In the genomic region with DNA sequence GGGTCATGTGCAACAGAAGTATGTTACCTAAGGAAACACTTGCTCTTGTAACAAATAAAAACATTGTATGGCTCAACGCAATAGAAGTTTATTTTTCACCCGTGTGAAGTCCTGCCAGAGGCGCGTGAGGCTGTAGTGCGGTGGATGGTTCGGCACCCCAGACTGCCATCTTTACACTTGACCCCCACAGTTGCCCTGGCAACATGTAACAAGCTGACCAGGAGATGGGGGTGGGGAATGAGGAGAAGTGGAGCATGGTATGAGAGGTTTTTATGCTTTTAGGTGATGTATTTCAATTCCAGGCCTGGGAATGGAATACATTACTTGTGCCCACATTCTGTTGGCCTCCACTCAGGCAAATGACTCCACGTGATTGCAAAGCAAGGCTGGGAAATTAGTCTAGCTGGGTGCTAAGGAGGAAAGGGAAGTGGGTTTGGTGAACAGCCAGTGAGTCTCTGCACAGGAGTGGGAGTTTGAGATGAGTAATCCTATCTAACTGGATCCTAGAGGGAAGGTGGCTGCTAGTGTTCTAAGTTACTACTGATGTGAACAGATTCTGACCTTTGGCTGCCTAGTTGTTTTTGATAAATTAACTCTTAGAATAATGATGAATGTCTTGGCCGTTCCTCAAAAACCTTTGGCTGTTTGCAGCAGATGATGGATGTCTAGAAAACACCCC, we compare ENCODE assay signal across 12 cellular contexts. TPM values are rescaled to one million over a fixed set of nuclear protein-coding genes. Genes with fewer than 3 reads are reported as not detected.
A peak's percentile ranks its signal among the peaks of the same experiment; 100 is the strongest.
DNase-seq lines count a peak whose midpoint lies in the region; ATAC-seq, FAIRE-seq and TF ChIP-seq lines count a peak whose summit lies in the region.
"Had no signal": no experiment of that assay in that cellular context is flagged by ENCODE, and none has a peak within 500 bp of the region (broad histone marks: within the 10 kb centered on the region; RNA-seq: fewer than 3 reads in every experiment).

No MANE protein-coding gene starts in this region.

- peak; percentile 63 for ATAC-seq in activated naive CD8-positive, alpha-beta T cell treated with anti-CD3 and anti-CD28 coated beads, Interleukin-2, amount 50 U/mL, for 24 hours
- peak; percentile 64 for ATAC-seq in SK-N-SH treated with all-trans-retinoic acid at 6 μM for 48 hours
- ATAC-seq in HG03139 (IDR thresholded peaks at IDR 0.05; ENCODE audit: unreplicated experiment) = no peak
- ATAC-seq: gastrocnemius medialis, T-cell had no signal

- no peaks in the 10 kb centered on the region for H3K9me3 Mint-ChIP-seq in activated naive CD8-positive, alpha-beta T cell treated with anti-CD3 and anti-CD28 coated beads, Interleukin-2, amount 50 U/mL, for 24 hours
- H3K9me3 Mint-ChIP-seq in activated naive CD8-positive, alpha-beta T cell treated with anti-CD3 and anti-CD28 coated beads for 36 hours = no peaks in the 10 kb centered on the region
- H3K9me3 Mint-ChIP-seq: CD4-positive, CD25-positive, alpha-beta regulatory T cell; T-cell had no signal

- H3K4me3 Mint-ChIP-seq in activated naive CD8-positive, alpha-beta T cell treated with anti-CD3 and anti-CD28 coated beads, Interleukin-2, amount 50 U/mL, for 24 hours = no peak overlapping the region
- no peak overlapping the region for H3K4me3 Mint-ChIP-seq in activated naive CD8-positive, alpha-beta T cell treated with anti-CD3 and anti-CD28 coated beads for 36 hours
- H3K4me3 Mint-ChIP-seq: CD4-positive, CD25-positive, alpha-beta regulatory T cell; T-cell had no signal

- peaks cover 4% of the 10 kb centered on the region for H3K4me1 Mint-ChIP-seq in activated naive CD8-positive, alpha-beta T cell treated with anti-CD3 and anti-CD28 coated beads, Interleukin-2, amount 50 U/mL, for 24 hours
- H3K4me1 Mint-ChIP-seq in activated naive CD8-positive, alpha-beta T cell treated with anti-CD3 and anti-CD28 coated beads for 36 hours = peaks cover 7% of the 10 kb centered on the region
- H3K4me1 Mint-ChIP-seq: T-cell had no signal

- in situ Hi-C loops in GM13977 (cut with MboI; ENCODE audit: low pct_unique_long_range_greater_than_20kb, low sequenced_read_pairs, unreplicated experiment) = no loop called here

- peaks cover 3% of the 10 kb centered on the region for H3K27me3 Mint-ChIP-seq in activated naive CD8-positive, alpha-beta T cell treated with anti-CD3 and anti-CD28 coated beads, Interleukin-2, amount 50 U/mL, for 24 hours
- no peaks in the 10 kb centered on the region for H3K27me3 Mint-ChIP-seq in activated naive CD8-positive, alpha-beta T cell treated with anti-CD3 and anti-CD28 coated beads for 36 hours
- H3K27me3 Mint-ChIP-seq: CD4-positive, CD25-positive, alpha-beta regulatory T cell; T-cell had no signal

- peak; percentile 13 for FAIRE-seq in urothelium cell line (lab: Jason Lieb, UNC)

- no peak overlapping the region for H3K27ac Mint-ChIP-seq in activated naive CD8-positive, alpha-beta T cell treated with anti-CD3 and anti-CD28 coated beads, Interleukin-2, amount 50 U/mL, for 24 hours
- H3K27ac Mint-ChIP-seq in activated naive CD8-positive, alpha-beta T cell treated with anti-CD3 and anti-CD28 coated beads for 36 hours = no peak overlapping the region
- H3K27ac Mint-ChIP-seq: CD4-positive, CD25-positive, alpha-beta regulatory T cell; T-cell had no signal

- H3K36me3 Mint-ChIP-seq in activated naive CD8-positive, alpha-beta T cell treated with anti-CD3 and anti-CD28 coated beads, Interleukin-2, amount 50 U/mL, for 24 hours (ENCODE audit: low read depth) = no peaks in the 10 kb centered on the region
- no peaks in the 10 kb centered on the region for H3K36me3 Mint-ChIP-seq in activated naive CD8-positive, alpha-beta T cell treated with anti-CD3 and anti-CD28 coated beads for 36 hours
- H3K36me3 Mint-ChIP-seq: CD4-positive, CD25-positive, alpha-beta regulatory T cell; T-cell had no signal

- TF ChIP-seq CTCF in fibroblast of the aortic adventitia (IDR thresholded peaks at IDR 0.05; ENCODE audit: insufficient read depth, low read length) = no peak
- no peak for TF ChIP-seq CTCF in GM13977 (IDR thresholded peaks at IDR 0.05; ENCODE audit: extremely low read depth, insufficient read depth, missing control alignments)

- DNase-seq in activated naive CD8-positive, alpha-beta T cell treated with anti-CD3 and anti-CD28 coated beads, Interleukin-2, amount 50 U/mL, for 24 hours = no peak
- no peak for DNase-seq in activated naive CD8-positive, alpha-beta T cell treated with anti-CD3 and anti-CD28 coated beads for 36 hours
- DNase-seq in fibroblast of the aortic adventitia (ENCODE audit: low read depth) (peak; percentile 93), urothelium cell line (ENCODE audit: low spot score) (peak; percentile 69), GM13977 (ENCODE audit: low spot score) (no peak), middle frontal gyrus (ENCODE audit: extremely low spot score, low spot score) (no peak)
- DNase-seq: activated effector memory CD4-positive, alpha-beta T cell treated with Interleukin-2 at 50 U/mL for 16 hours; gastrocnemius medialis; T-cell had no signal

- H3K4me3 ChIP-seq in fibroblast of the aortic adventitia (ENCODE audit: low read depth, low read length) = no peak overlapping the region
- H3K4me3 ChIP-seq: gastrocnemius medialis had no signal

TF ChIP-seq in SK-N-SH treated with all-trans-retinoic acid at 6 μM for 48 hours, 23 proteins besides CTCF, POLR2A, EP300 and RAD21:
- no peak for TF ChIP-seq ESRRG (CRISPR knock-in tag; IDR thresholded peaks at IDR 0.05)
- TF ChIP-seq GLIS3 (CRISPR knock-in tag; IDR thresholded peaks at IDR 0.05) = no peak
- TF ChIP-seq, protein P1, sequence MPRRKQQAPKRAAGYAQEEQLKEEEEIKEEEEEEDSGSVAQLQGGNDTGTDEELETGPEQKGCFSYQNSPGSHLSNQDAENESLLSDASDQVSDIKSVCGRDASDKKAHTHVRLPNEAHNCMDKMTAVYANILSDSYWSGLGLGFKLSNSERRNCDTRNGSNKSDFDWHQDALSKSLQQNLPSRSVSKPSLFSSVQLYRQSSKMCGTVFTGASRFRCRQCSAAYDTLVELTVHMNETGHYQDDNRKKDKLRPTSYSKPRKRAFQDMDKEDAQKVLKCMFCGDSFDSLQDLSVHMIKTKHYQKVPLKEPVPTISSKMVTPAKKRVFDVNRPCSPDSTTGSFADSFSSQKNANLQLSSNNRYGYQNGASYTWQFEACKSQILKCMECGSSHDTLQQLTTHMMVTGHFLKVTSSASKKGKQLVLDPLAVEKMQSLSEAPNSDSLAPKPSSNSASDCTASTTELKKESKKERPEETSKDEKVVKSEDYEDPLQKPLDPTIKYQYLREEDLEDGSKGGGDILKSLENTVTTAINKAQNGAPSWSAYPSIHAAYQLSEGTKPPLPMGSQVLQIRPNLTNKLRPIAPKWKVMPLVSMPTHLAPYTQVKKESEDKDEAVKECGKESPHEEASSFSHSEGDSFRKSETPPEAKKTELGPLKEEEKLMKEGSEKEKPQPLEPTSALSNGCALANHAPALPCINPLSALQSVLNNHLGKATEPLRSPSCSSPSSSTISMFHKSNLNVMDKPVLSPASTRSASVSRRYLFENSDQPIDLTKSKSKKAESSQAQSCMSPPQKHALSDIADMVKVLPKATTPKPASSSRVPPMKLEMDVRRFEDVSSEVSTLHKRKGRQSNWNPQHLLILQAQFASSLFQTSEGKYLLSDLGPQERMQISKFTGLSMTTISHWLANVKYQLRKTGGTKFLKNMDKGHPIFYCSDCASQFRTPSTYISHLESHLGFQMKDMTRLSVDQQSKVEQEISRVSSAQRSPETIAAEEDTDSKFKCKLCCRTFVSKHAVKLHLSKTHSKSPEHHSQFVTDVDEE (CRISPR knock-in tag; IDR thresholded peaks at IDR 0.05) = no peak
- TF ChIP-seq, protein P2, sequence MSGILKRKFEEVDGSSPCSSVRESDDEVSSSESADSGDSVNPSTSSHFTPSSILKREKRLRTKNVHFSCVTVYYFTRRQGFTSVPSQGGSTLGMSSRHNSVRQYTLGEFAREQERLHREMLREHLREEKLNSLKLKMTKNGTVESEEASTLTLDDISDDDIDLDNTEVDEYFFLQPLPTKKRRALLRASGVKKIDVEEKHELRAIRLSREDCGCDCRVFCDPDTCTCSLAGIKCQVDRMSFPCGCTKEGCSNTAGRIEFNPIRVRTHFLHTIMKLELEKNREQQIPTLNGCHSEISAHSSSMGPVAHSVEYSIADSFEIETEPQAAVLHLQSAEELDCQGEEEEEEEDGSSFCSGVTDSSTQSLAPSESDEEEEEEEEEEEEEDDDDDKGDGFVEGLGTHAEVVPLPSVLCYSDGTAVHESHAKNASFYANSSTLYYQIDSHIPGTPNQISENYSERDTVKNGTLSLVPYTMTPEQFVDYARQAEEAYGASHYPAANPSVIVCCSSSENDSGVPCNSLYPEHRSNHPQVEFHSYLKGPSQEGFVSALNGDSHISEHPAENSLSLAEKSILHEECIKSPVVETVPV (CRISPR knock-in tag; IDR thresholded peaks at IDR 0.05) = no peak
- TF ChIP-seq ARNTL (CRISPR knock-in tag; IDR thresholded peaks at IDR 0.05; ENCODE audit: borderline replicate concordance, low read depth) = no peak
- TF ChIP-seq BACH2 (CRISPR knock-in tag; IDR thresholded peaks at IDR 0.05; ENCODE audit: borderline replicate concordance) = no peak
- TF ChIP-seq SNAI2 (CRISPR knock-in tag; IDR thresholded peaks at IDR 0.05) = no peak
- TF ChIP-seq ZC3H10 (CRISPR knock-in tag; IDR thresholded peaks at IDR 0.05) = no peak
- TF ChIP-seq PATZ1 (CRISPR knock-in tag; IDR thresholded peaks at IDR 0.05; ENCODE audit: borderline replicate concordance) = no peak
- TF ChIP-seq CSDC2 (CRISPR knock-in tag; IDR thresholded peaks at IDR 0.05) = no peak

RNA-seq across cellular contexts. Expression of gene GREM1, which starts 33.8 kb away (rescaled TPM):
- not detected for total RNA-seq in activated naive CD8-positive, alpha-beta T cell treated with anti-CD3 and anti-CD28 coated beads for 36 hours
- 25.1 and 181 TPM in 2 replicates for total RNA-seq in fibroblast of the aortic adventitia (ENCODE audit: low replicate concordance)
- total RNA-seq: CD4-positive, CD25-positive, alpha-beta regulatory T cell had no signal

RNA-seq across cellular contexts. Expression of gene SCG5, which starts 42.5 kb away (rescaled TPM):
- total RNA-seq in activated naive CD8-positive, alpha-beta T cell treated with anti-CD3 and anti-CD28 coated beads for 36 hours = under 1 TPM; 0.58 to 0.60 TPM
- 11.7 and 16.7 TPM in 2 replicates for total RNA-seq in fibroblast of the aortic adventitia (ENCODE audit: low replicate concordance)
- total RNA-seq: T-cell had no signal

Comparison
In these comparisons a context has a peak if more than half of its experiments do, and no peak if none do; other contexts are left out.
1. DNase-seq: peak in fibroblast of the aortic adventitia (single experiment) and urothelium cell line (single experiment); none in activated naive CD8-positive, alpha-beta T cell treated with anti-CD3 and anti-CD28 coated beads, Interleukin-2, amount 50 U/mL, for 24 hours (single experiment), activated naive CD8-positive, alpha-beta T cell treated with anti-CD3 and anti-CD28 coated beads for 36 hours (single experiment), GM13977 (single experiment) and middle frontal gyrus (single experiment).
2. RNA of gene GREM1, which starts 33.8 kb away (total RNA-seq): 25.1 to 181 TPM in fibroblast of the aortic adventitia; not detected in activated naive CD8-positive, alpha-beta T cell treated with anti-CD3 and anti-CD28 coated beads for 36 hours; every median in the first group is over 10 times any median in the second.